1 cellular context compared by ENCODE assay signal in genomic region chr3:184795493-184796198, GRCh38.
TF ChIP-seq lines count a peak whose summit lies in the region.

No MANE protein-coding gene starts in this region.

TF ChIP-seq in GM12878, 131 proteins besides CTCF, POLR2A, EP300 and RAD21 (continued from another document):
- no peak for TF ChIP-seq SPI1 (IDR thresholded peaks at IDR 0.05; ENCODE audit: borderline replicate concordance, insufficient read depth, low read depth, low read length)
